Comparison of ENCODE assay signal across 13 cellular contexts in genomic region chr11:95121687-95122086, GRCh38.
"Had no signal": no experiment of that assay in that cellular context is flagged by ENCODE, and none has a peak within 500 bp of the region (broad histone marks: within the 10 kb centered on the region; RNA-seq: fewer than 3 reads in every experiment).

No MANE protein-coding gene starts in this region.

- H3K9me3 ChIP-seq: colonic mucosa, mucosa of descending colon, neutrophil, stomach, thyroid gland had no signal

- DNase-seq: activated naive CD4-positive, alpha-beta T cell treated with anti-CD3 and anti-CD28 coated beads, Interleukin-2, amount 50 U/mL, for 16 hours; caudate nucleus; colonic mucosa; foreskin keratinocyte; mucosa of descending colon; naive thymus-derived CD8-positive, alpha-beta T cell; retina; stomach; thyroid gland; uterus had no signal

- H3K36me3 ChIP-seq: colonic mucosa, neutrophil, stomach, thyroid gland, uterus had no signal

- H3K27ac Mint-ChIP-seq: activated T-helper 2 cell treated with anti-CD3 and anti-CD28 coated beads, Interferon-gamma antibody, Interleukin-2, Interleukin-4, amounts not matched to agents 10 μg/mL and 5 μg/mL and 100 μg/mL, durations not matched to agents 14 hours and 24 hours and 36 hours had no signal

- H3K4me3 Mint-ChIP-seq: naive thymus-derived CD8-positive, alpha-beta T cell had no signal

- H3K27me3 ChIP-seq: colonic mucosa, foreskin keratinocyte, neutrophil, stomach, thyroid gland, uterus had no signal

- H3K27ac ChIP-seq: colonic mucosa, foreskin keratinocyte, neutrophil, stomach, thyroid gland, uterus had no signal

- H3K27me3 Mint-ChIP-seq: naive thymus-derived CD8-positive, alpha-beta T cell had no signal

- H3K4me1 ChIP-seq: colonic mucosa, thyroid gland, uterus had no signal

- H3K4me3 ChIP-seq: colonic mucosa, mucosa of descending colon, skin epidermis, stomach, thyroid gland, uterus had no signal

- H3K9me3 Mint-ChIP-seq: activated T-helper 2 cell treated with anti-CD3 and anti-CD28 coated beads, Interferon-gamma antibody, Interleukin-2, Interleukin-4, amounts not matched to agents 10 μg/mL and 5 μg/mL and 100 μg/mL, durations not matched to agents 14 hours and 24 hours and 36 hours had no signal
